ENCODE assay signal across 8 cellular contexts in genomic region chr3:141561426-141562034, GRCh38.
DNase-seq lines count a peak whose midpoint lies in the region; ATAC-seq lines count a peak whose summit lies in the region.

No MANE protein-coding gene starts in this region.

- H3K23ac ChIP-seq in mesendoderm (ENCODE audit: low read length) = no peak overlapping the region

- no peak overlapping the region for H4K8ac ChIP-seq in mesendoderm (ENCODE audit: low read depth, low read length)

- no peak overlapping the region for H3K56ac ChIP-seq in mesendoderm (ENCODE audit: low read length)

- DNase-seq in activated gamma-delta T cell treated with Interleukin-2 at 50 U/mL for 16 hours (peak; percentile 45), activated gamma-delta T cell (lab: John Stamatoyannopoulos, UW) (no peak), LoVo (ENCODE audit: low spot score) (peak; percentile 57), SK-N-MC (ENCODE audit: low read depth, low spot score) (peak; percentile 86), dedifferentiated amniotic fluid mesenchymal stem cell (ENCODE audit: extremely low spot score) (peak; percentile 77), mesendoderm (peak; percentile 62)

- no peak overlapping the region for H4K5ac ChIP-seq in mesendoderm (ENCODE audit: low read length)

- no peaks in the 10 kb centered on the region for H3K79me2 ChIP-seq in mesendoderm (ENCODE audit: control insufficient read depth, insufficient read depth, low read length)

- no peak for ATAC-seq in HG03378 (IDR thresholded peaks at IDR 0.05; ENCODE audit: unreplicated experiment)
- ATAC-seq in GM19023 (IDR thresholded peaks at IDR 0.05; ENCODE audit: unreplicated experiment) = no peak

- no peak overlapping the region for H2BK5ac ChIP-seq in mesendoderm (ENCODE audit: low read length)

- H3K36me3 ChIP-seq in SK-N-MC (ENCODE audit: insufficient read depth, low read length) (0 out of 2 replicates have a peak, but pooled peaks cover 4% of the 10 kb centered on the region), mesendoderm (ENCODE audit: control insufficient read depth, insufficient read depth, low read length) (no peaks in the 10 kb centered on the region)

- no CpG with 5 or more reads among the region's 2 CpGs for WGBS in mesendoderm (ENCODE audit: extremely low coverage, insufficient coverage, low lambda C conversion rate)

- no peak overlapping the region for H3K4me2 ChIP-seq in mesendoderm (ENCODE audit: low read length)

- H3K9ac ChIP-seq in SK-N-MC (ENCODE audit: insufficient read length) (no peak overlapping the region), mesendoderm (ENCODE audit: low read length) (no peak overlapping the region)

- H3K27me3 ChIP-seq in mesendoderm (ENCODE audit: insufficient read depth, low read length, poor library complexity) = no peaks in the 10 kb centered on the region

- H3K27ac ChIP-seq in SK-N-MC (no peak overlapping the region; the same call in 1 of the 2 replicates), mesendoderm (ENCODE audit: low read depth, low read length) (no peak overlapping the region)

- H2BK15ac ChIP-seq in mesendoderm (replicated peaks; ENCODE audit: low read depth) = no peak overlapping the region

- no peaks in the 10 kb centered on the region for H3K79me1 ChIP-seq in mesendoderm (ENCODE audit: low read length)

- no peak overlapping the region for H3K18ac ChIP-seq in mesendoderm (ENCODE audit: low read length)

- H3K4me1 ChIP-seq in mesendoderm (ENCODE audit: control insufficient read depth, low read depth, low read length) = no peaks in the 10 kb centered on the region

- no peaks in the 10 kb centered on the region for H3K9me3 ChIP-seq in SK-N-MC (ENCODE audit: low read depth, low read length)

- H3K4me3 ChIP-seq in SK-N-MC (no peak overlapping the region), mesendoderm (ENCODE audit: low read length) (no peak overlapping the region)

- no peak overlapping the region for H2AK5ac ChIP-seq in mesendoderm (ENCODE audit: low read length)

- no peak overlapping the region for H3K4ac ChIP-seq in mesendoderm (ENCODE audit: low read depth, low read length)

- H2BK120ac ChIP-seq in mesendoderm (ENCODE audit: low read depth, low read length) = no peak overlapping the region
